17 cellular contexts compared by ENCODE assay signal in genomic region chrX:108225456-108225730, GRCh38.
A peak's percentile ranks its signal among the peaks of the same experiment; 100 is the strongest.
DNase-seq lines count a peak whose midpoint lies in the region; ATAC-seq and TF ChIP-seq lines count a peak whose summit lies in the region.
"Had no signal": no experiment of that assay in that cellular context is flagged by ENCODE, and none has a peak within 500 bp of the region (broad histone marks: within the 10 kb centered on the region; RNA-seq: fewer than 3 reads in every experiment).

No MANE protein-coding gene starts in this region.

- POLR2A ChIA-PET in RWPE1 (lab: Yijun Ruan, JAX; ENCODE audit: low non-redundant PET) = no interaction called here

- DNase-seq in NCI-H2107 treated with DMSO at 0.1 percent for 48 hours (lab: John Stamatoyannopoulos, UW; ENCODE audit: unreplicated experiment) (peak; percentile 5), NCI-H2107 (lab: John Stamatoyannopoulos, UW) (no peak), RWPE1 (ENCODE audit: low spot score) (no peak), fibroblast of gingiva (ENCODE audit: low read depth) (peak; percentile 21), NCI-H1417 treated with DMSO at 0.1 percent for 48 hours (lab: John Stamatoyannopoulos, UW) (no peak), ovary (no peak)
- DNase-seq: activated CD8-positive, alpha-beta T cell treated with anti-CD3 and anti-CD28 coated beads, Interleukin-2, amount 10 ng/mL, durations not matched to agents 7 days and 5 days; activated naive CD4-positive, alpha-beta T cell treated with Interleukin-2 at 50 U/mL for 16 hours; activated T-cell treated with anti-CD3 and anti-CD28 coated beads, Interleukin-2, amount 50 U/mL, for 1 hour; amniotic stem cell; esophagus squamous epithelium; stimulated activated CD4-positive, alpha-beta T cell treated with anti-CD3 and anti-CD28 coated beads, Interleukin-4, amount 100 ng/mL, for 24 hours; stimulated activated naive CD8-positive, alpha-beta T cell treated with anti-CD3 and anti-CD28 coated beads, Interleukin-15, amount 100 ng/mL, for 72 hours had no signal

- TF ChIP-seq CTCF in RWPE1 (conservative IDR thresholded peaks at IDR 0.05; ENCODE audit: low read depth) = no peak
- TF ChIP-seq CTCF in ovary (IDR thresholded peaks at IDR 0.05) = no peak

- intact Hi-C loops in ovary (cut with DNase I) = no loop called here

- H3K4me3 ChIP-seq in stomach smooth muscle (ENCODE audit: low read length in 2 of 2) (no peak overlapping the region), ovary (no peak overlapping the region)
- H3K4me3 ChIP-seq: esophagus squamous epithelium had no signal

- peak overlapping the region; percentile 73 for H3K27ac ChIP-seq in RWPE1
- peak overlapping the region; percentile 41 for H3K27ac ChIP-seq in stomach smooth muscle (ENCODE audit: low read length)
- H3K27ac ChIP-seq in ovary = no peak overlapping the region
- H3K27ac ChIP-seq: 22Rv1 had no signal

- 76 to 89% (median 84%) methylated on average over 2 of the region's 2 CpGs for WGBS in ovary, 3 donors

- no peak for TF ChIP-seq EP300 in ovary (IDR thresholded peaks at IDR 0.05)

- ATAC-seq in HG02623 (IDR thresholded peaks at IDR 0.05; ENCODE audit: unreplicated experiment) = no peak
- ATAC-seq: activated CD8-positive, alpha-beta T cell treated with anti-CD3 and anti-CD28 coated beads, Interleukin-2, amount 10 ng/mL, durations not matched to agents 7 days and 5 days; stimulated activated naive CD8-positive, alpha-beta T cell treated with anti-CD3 and anti-CD28 coated beads, Interleukin-15, amount 100 ng/mL, for 72 hours had no signal

- H3K9ac ChIP-seq in stomach smooth muscle (ENCODE audit: low read length in 2 of 2) = no peak overlapping the region

- CTCF ChIA-PET in RWPE1 (lab: Yijun Ruan, JAX) = interaction anchor here (0.5 to 1.3 kb wide), 5 partner anchors 11 to 1021 kb away, joined by 3 to 5 read pairs (median 3); no protein-coding TSS in a partner anchor

- no peaks in the 10 kb centered on the region for H3K36me3 ChIP-seq in stomach smooth muscle (ENCODE audit: control insufficient read depth in 2 of 2, insufficient read depth in 2 of 2, low read length in 2 of 2)
- no peaks in the 10 kb centered on the region for H3K36me3 ChIP-seq in ovary
- H3K36me3 ChIP-seq: esophagus squamous epithelium had no signal

- H3K4me1 ChIP-seq in stomach smooth muscle (ENCODE audit: control insufficient read depth, insufficient read depth, low read length) = peaks cover 30% of the 10 kb centered on the region
- H3K4me1 ChIP-seq in ovary (ENCODE audit: insufficient read depth) = peaks cover 4% of the 10 kb centered on the region
- H3K4me1 ChIP-seq: Caco-2 had no signal

- no peaks in the 10 kb centered on the region for H3K9me3 ChIP-seq in stomach smooth muscle (ENCODE audit: control insufficient read depth in 2 of 2, low read length in 2 of 2)
- no peaks in the 10 kb centered on the region for H3K9me3 ChIP-seq in ovary
- H3K9me3 ChIP-seq: Caco-2, esophagus squamous epithelium had no signal

- TF ChIP-seq POLR2A in ovary (IDR thresholded peaks at IDR 0.05) = no peak

- H3K27me3 ChIP-seq in stomach smooth muscle (ENCODE audit: control insufficient read depth in 1 of 2, insufficient read depth in 2 of 2, low read length in 2 of 2) (peaks cover 0 to 6% of the 10 kb centered on the region in 2 donors), ovary (no peaks in the 10 kb centered on the region)
- H3K27me3 ChIP-seq: esophagus squamous epithelium had no signal

Comparison
In these comparisons a context has a peak if more than half of its experiments do, and no peak if none do; other contexts are left out.
1. DNase-seq: peak in NCI-H2107 treated with DMSO at 0.1 percent for 48 hours (single experiment) and fibroblast of gingiva (single experiment); none in NCI-H2107 (single experiment), RWPE1 (single experiment), NCI-H1417 treated with DMSO at 0.1 percent for 48 hours (single experiment) and ovary (0 of 5).
2. H3K27ac ChIP-seq: peak in RWPE1 (single experiment) and stomach smooth muscle (single experiment); none in ovary (0 of 2).